In the genomic region with DNA sequence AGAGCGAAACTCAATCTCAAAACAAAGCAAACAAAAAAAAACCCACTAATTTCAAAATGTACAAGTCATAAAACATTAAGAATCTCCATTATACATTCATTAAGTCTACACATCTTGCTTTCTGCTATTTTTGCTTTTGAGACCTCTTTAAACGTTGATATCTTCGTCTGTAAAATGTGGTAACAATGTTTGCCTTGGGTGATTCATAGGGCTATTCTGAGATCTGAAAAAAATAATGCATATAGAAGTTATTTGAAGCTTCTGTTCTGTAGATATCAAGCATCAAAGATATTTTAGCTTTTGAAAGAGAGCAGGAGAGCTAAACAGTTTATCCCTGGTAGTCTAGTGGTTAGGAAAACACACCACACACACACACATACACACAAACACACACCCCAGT, we compare ENCODE assay signal across 16 cellular contexts.
DNase-seq lines count a peak whose midpoint lies in the region; FAIRE-seq and TF ChIP-seq lines count a peak whose summit lies in the region.
"Had no signal": no experiment of that assay in that cellular context is flagged by ENCODE, and none has a peak within 500 bp of the region (broad histone marks: within the 10 kb centered on the region; RNA-seq: fewer than 3 reads in every experiment).

No MANE protein-coding gene starts in this region.

- H3K36me3 Mint-ChIP-seq in MCF 10A (ENCODE audit: insufficient read depth, unreplicated experiment): no peaks in the 10 kb centered on the region

- H4K20me1 ChIP-seq in mammary epithelial cell (ENCODE audit: insufficient read depth, low read length): no peaks in the 10 kb centered on the region

- H3K27me3 Mint-ChIP-seq in MCF 10A (ENCODE audit: insufficient read depth, unreplicated experiment): no peaks in the 10 kb centered on the region
- H3K27me3 Mint-ChIP-seq: CD4-positive, alpha-beta T cell had no signal

- peaks cover 32% of the 10 kb centered on the region for H3K4me1 Mint-ChIP-seq in MCF 10A (ENCODE audit: insufficient read depth, unreplicated experiment)
- H3K4me1 Mint-ChIP-seq: H9 had no signal

- H3K9ac ChIP-seq in mammary epithelial cell (ENCODE audit: insufficient read depth, low read length): no peak overlapping the region

- dilution Hi-C loops in mammary epithelial cell (cut with HindIII; ENCODE audit: low sequenced_read_pairs): no loop called here

- no TSS peak for BruUV-seq in MCF 10A (replicated peaks; lab: Mats Ljungman, UMichigan)
- no TSS peak for BruUV-seq in mammary epithelial cell (replicated peaks; lab: Mats Ljungman, UMichigan)

- H3K4me3 Mint-ChIP-seq in MCF 10A (ENCODE audit: unreplicated experiment): no peak overlapping the region
- H3K4me3 Mint-ChIP-seq: CD4-positive, alpha-beta T cell; H9 had no signal

- CTCF ChIA-PET in MCF 10A (lab: Yijun Ruan, JAX) (interaction anchor here (0.6 to 1.1 kb wide), 4 partner anchors 246 to 1111 kb away, joined by 3 to 9 read pairs (median 4); no protein-coding TSS in a partner anchor), mammary epithelial cell (lab: Charles Lee; ENCODE audit: low non-redundant PET) (no interaction called here)

- WGBS in mammary epithelial cell (ENCODE audit: low coverage, missing lambda C conversion rate): 19% methylated on average over 2 of the region's 3 CpGs

- H2AFZ ChIP-seq in mammary epithelial cell (ENCODE audit: low read depth, low read length): no peak overlapping the region

- H3K36me3 ChIP-seq in mammary epithelial cell (ENCODE audit: insufficient read depth, low read length): no peaks in the 10 kb centered on the region
- H3K36me3 ChIP-seq: BE2C had no signal

- FAIRE-seq in urothelium cell line (lab: Jason Lieb, UNC): no peak

- intact Hi-C loops in MCF 10A (cut with micrococcal nuclease) (no loop called here), mammary epithelial cell (cut with micrococcal nuclease) (loop anchor here (10.0 kb wide), 1 partner anchor 47 kb away; no protein-coding TSS in a partner anchor)

- peaks cover 17% of the 10 kb centered on the region for H3K4me1 ChIP-seq in mammary epithelial cell (ENCODE audit: insufficient read depth, low read length)
- H3K4me1 ChIP-seq: BE2C had no signal

- no peak overlapping the region for H3K27ac ChIP-seq in mammary epithelial cell (ENCODE audit: insufficient read depth, low read depth, low read length)

- no peaks in the 10 kb centered on the region for H3K9me3 Mint-ChIP-seq in MCF 10A (ENCODE audit: unreplicated experiment)
- H3K9me3 Mint-ChIP-seq: CD4-positive, alpha-beta T cell had no signal

- no peak overlapping the region for H3K4me2 ChIP-seq in mammary epithelial cell (ENCODE audit: insufficient read depth, low read depth, low read length)

- TF ChIP-seq CTCF in MCF 10A (IDR thresholded peaks at IDR 0.05; ENCODE audit: unreplicated experiment): no peak
- no peak for TF ChIP-seq CTCF in mammary epithelial cell (conservative IDR thresholded peaks at IDR 0.05 in 1 of 2, IDR thresholded peaks at IDR 0.05 in 1 of 2; ENCODE audit: extremely low read depth in 1 of 2, insufficient read depth in 1 of 2, low read depth in 1 of 2, low read length in 2 of 2)
- no peak for TF ChIP-seq CTCF in cardiac fibroblast (IDR thresholded peaks at IDR 0.05; ENCODE audit: low read depth, low read length)

- in situ Hi-C loops in mammary epithelial cell (cut with MboI; ENCODE audit: low sequenced_read_pairs in 2 of 2): no loop called here

- POLR2A ChIA-PET in MCF 10A (lab: Yijun Ruan, JAX): interaction anchor here (0.7 kb wide), 1 partner anchor 1900 kb away, joined by 4 read pairs; no protein-coding TSS in a partner anchor

- no peaks in the 10 kb centered on the region for H3K9me3 ChIP-seq in mammary epithelial cell (replicated peaks; ENCODE audit: insufficient read depth, low read length)
- H3K9me3 ChIP-seq: BE2C had no signal

- no peaks in the 10 kb centered on the region for H3K79me2 ChIP-seq in mammary epithelial cell (ENCODE audit: insufficient read depth, low read length)

- H3K27me3 ChIP-seq in mammary epithelial cell (ENCODE audit: insufficient read depth, low read length): no peaks in the 10 kb centered on the region
- H3K27me3 ChIP-seq: BE2C had no signal

- H3K4me3 ChIP-seq in mammary epithelial cell (replicated peaks in 1 of 3; ENCODE audit: insufficient read depth in 1 of 3, low read depth in 2 of 3, low read length in 3 of 3): no peak overlapping the region
- H3K4me3 ChIP-seq in cardiac fibroblast (replicated peaks in 1 of 2; ENCODE audit: low read depth in 2 of 2, low read length in 2 of 2): no peak overlapping the region

- no peak for DNase-seq in MCF 10A (ENCODE audit: unreplicated experiment)
- no peak for DNase-seq in mammary epithelial cell
- peak; percentile 23 to 57 for DNase-seq in cardiac fibroblast (ENCODE audit: low read depth in 2 of 2)
- DNase-seq in iris pigment epithelial cell (ENCODE audit: low read depth): peak; percentile 71
- DNase-seq in foreskin melanocyte: no peak
- DNase-seq in urothelium cell line (ENCODE audit: low spot score): no peak
- no peak for DNase-seq in Kasumi-1 (lab: John Stamatoyannopoulos, UW)
- no peak for DNase-seq in NCI-H2196 treated with DMSO at 0.1 percent for 48 hours (lab: John Stamatoyannopoulos, UW; ENCODE audit: unreplicated experiment)
- DNase-seq: 8988T; BE2C; CD4-positive, alpha-beta T cell; H9; NCI-H187; NCI-H69; NK-92 treated with Interleukin-12 subunit alpha and Interleukin-12 subunit beta, amount 100 ng/mL, for 24 hours; SIG-M5 had no signal

- peak overlapping the region; percentile 29 for H3K27ac Mint-ChIP-seq in MCF 10A (ENCODE audit: low read depth, unreplicated experiment)
- H3K27ac Mint-ChIP-seq: CD4-positive, alpha-beta T cell; H9 had no signal

Comparison
In these comparisons a context has a peak if more than half of its experiments do, and no peak if none do; other contexts are left out.
1. DNase-seq: peak in cardiac fibroblast (2 of 2) and iris pigment epithelial cell (single experiment); none in MCF 10A (single experiment), mammary epithelial cell (single experiment), foreskin melanocyte (single experiment), urothelium cell line (single experiment), Kasumi-1 (0 of 2) and NCI-H2196 treated with DMSO at 0.1 percent for 48 hours (single experiment).